ENCODE assay signal across 17 cellular contexts in the genomic region with DNA sequence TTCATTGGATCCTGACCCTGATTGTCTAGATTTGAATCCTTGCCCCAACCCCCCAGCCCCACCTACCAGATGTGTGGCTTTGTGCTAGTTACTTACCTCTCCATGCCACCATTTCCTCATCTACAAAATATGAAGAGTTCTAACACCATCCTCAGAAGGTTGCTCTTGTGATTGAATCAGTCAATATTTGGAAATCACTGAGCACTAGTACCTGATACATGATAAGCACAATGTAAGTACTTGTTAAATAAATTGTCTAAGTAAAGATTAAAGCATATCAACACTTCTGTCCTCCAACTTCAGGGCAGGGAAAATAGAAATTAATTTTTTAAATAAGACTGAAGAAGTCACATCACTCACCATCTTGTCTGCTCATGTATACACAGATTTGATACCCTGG.
A peak's percentile ranks its signal among the peaks of the same experiment; 100 is the strongest.
DNase-seq lines count a peak whose midpoint lies in the region; ATAC-seq and TF ChIP-seq lines count a peak whose summit lies in the region.
"Had no signal": no experiment of that assay in that cellular context is flagged by ENCODE, and none has a peak within 500 bp of the region (broad histone marks: within the 10 kb centered on the region; RNA-seq: fewer than 3 reads in every experiment).

No MANE protein-coding gene starts in this region.

- H4K91ac ChIP-seq in neuronal stem cell (ENCODE audit: low read depth, low read length, poor library complexity) = no peak overlapping the region

- H3K4me1 Mint-ChIP-seq in Calu3 (ENCODE audit: low read depth, unreplicated experiment) = peaks cover 23% of the 10 kb centered on the region
- H3K4me1 Mint-ChIP-seq in activated T-cell treated with anti-CD3 and anti-CD28 coated beads, Interleukin-2, amount 50 U/mL, for 72 hours (ENCODE audit: low read depth) = peaks cover 33% of the 10 kb centered on the region

- intact Hi-C loops in Calu3 (cut with micrococcal nuclease; ENCODE audit: unreplicated experiment) = no loop called here
- intact Hi-C loops in colonic mucosa (cut with DNase I) = no loop called here
- intact Hi-C loops in mucosa of descending colon (cut with DNase I, micrococcal nuclease) = no loop called here
- intact Hi-C loops in body of pancreas (cut with DNase I) = no loop called here

- no peak overlapping the region for H2BK12ac ChIP-seq in neuronal stem cell (ENCODE audit: low read length)

- CTCF ChIA-PET in Calu3 (lab: Charles Lee) = no interaction called here

- no peak overlapping the region for H2BK5ac ChIP-seq in neuronal stem cell (ENCODE audit: low read length)

- H2BK15ac ChIP-seq in neuronal stem cell (ENCODE audit: low read length) = no peak overlapping the region

- ATAC-seq in mucosa of descending colon (peak; percentile 13), body of pancreas (no peak), left lobe of liver (no peak)
- no peak for ATAC-seq in activated T-cell treated with anti-CD3 and anti-CD28 coated beads, Interleukin-2, amount 50 U/mL, for 72 hours (replicated peaks in 1 of 2)
- ATAC-seq: CD8-positive, alpha-beta T cell; GM12878 had no signal

- no peaks in the 10 kb centered on the region for H3K9me3 Mint-ChIP-seq in Calu3 (ENCODE audit: low read depth, unreplicated experiment)
- peaks cover 2 to 6% of the 10 kb centered on the region in 2 donors for H3K9me3 Mint-ChIP-seq in activated T-cell treated with anti-CD3 and anti-CD28 coated beads, Interleukin-2, amount 50 U/mL, for 72 hours
- H3K9me3 Mint-ChIP-seq: CD8-positive, alpha-beta T cell; IgD-negative memory B cell had no signal

- no peak overlapping the region for H3K14ac ChIP-seq in neuronal stem cell (ENCODE audit: low read length)

- H3K27me3 ChIP-seq in colonic mucosa = no peaks in the 10 kb centered on the region
- H3K27me3 ChIP-seq in neuronal stem cell (ENCODE audit: control insufficient read depth in 3 of 3, insufficient read depth in 3 of 3, low read depth in 1 of 3, low read length in 3 of 3) = no peaks in the 10 kb centered on the region
- H3K27me3 ChIP-seq in body of pancreas = no peaks in the 10 kb centered on the region
- H3K27me3 ChIP-seq: BLaER1 treated with 17β-estradiol and CSF1 and Interleukin-3, amounts not matched to agents 10 nM and 100 nM had no signal

- H3K27ac ChIP-seq in colonic mucosa = peak overlapping the region; percentile 53
- no peak overlapping the region for H3K27ac ChIP-seq in neuronal stem cell (replicated peaks; ENCODE audit: low read length)
- H3K27ac ChIP-seq in body of pancreas = no peak overlapping the region
- H3K27ac ChIP-seq: BLaER1 treated with 17β-estradiol and CSF1 and Interleukin-3, amounts not matched to agents 10 nM and 100 nM had no signal

- no peak overlapping the region for H3K23ac ChIP-seq in neuronal stem cell (ENCODE audit: low read depth, low read length, poor library complexity)

- no peaks in the 10 kb centered on the region for H3K9me3 ChIP-seq in colonic mucosa
- no peaks in the 10 kb centered on the region for H3K9me3 ChIP-seq in mucosa of descending colon
- H3K9me3 ChIP-seq in neuronal stem cell (replicated peaks in 1 of 2; ENCODE audit: control insufficient read depth in 2 of 2, insufficient read depth in 1 of 2, low read depth in 1 of 2, low read length in 2 of 2) = no peaks in the 10 kb centered on the region
- H3K9me3 ChIP-seq in body of pancreas = no peaks in the 10 kb centered on the region

- no peak overlapping the region for H3K4me3 Mint-ChIP-seq in Calu3 (ENCODE audit: low read depth, unreplicated experiment)
- H3K4me3 Mint-ChIP-seq in activated T-cell treated with anti-CD3 and anti-CD28 coated beads, Interleukin-2, amount 50 U/mL, for 72 hours = no peak overlapping the region
- H3K4me3 Mint-ChIP-seq: B cell; CD8-positive, alpha-beta T cell; H9; IgD-negative memory B cell had no signal

- H3K36me3 ChIP-seq in colonic mucosa = no peaks in the 10 kb centered on the region
- no peaks in the 10 kb centered on the region for H3K36me3 ChIP-seq in mucosa of descending colon (ENCODE audit: low read depth)
- no peaks in the 10 kb centered on the region for H3K36me3 ChIP-seq in neuronal stem cell (replicated peaks in 1 of 2; ENCODE audit: control insufficient read depth in 2 of 2, insufficient read depth in 2 of 2, low read length in 2 of 2)
- no peaks in the 10 kb centered on the region for H3K36me3 ChIP-seq in body of pancreas (replicated peaks in 1 of 2; ENCODE audit: insufficient read depth in 1 of 2, low read depth in 2 of 2)
- H3K36me3 ChIP-seq: BLaER1 treated with 17β-estradiol and CSF1 and Interleukin-3, amounts not matched to agents 10 nM and 100 nM had no signal

- H3K4me3 ChIP-seq in colonic mucosa (no peak overlapping the region), mucosa of descending colon (no peak overlapping the region), neuronal stem cell (ENCODE audit: low read length in 2 of 2) (no peak overlapping the region), body of pancreas (no peak overlapping the region)
- H3K4me3 ChIP-seq: BLaER1 treated with 17β-estradiol and CSF1 and Interleukin-3, amounts not matched to agents 10 nM and 100 nM; GM12878 had no signal

- H3K4me1 ChIP-seq in colonic mucosa (no peaks in the 10 kb centered on the region), mucosa of descending colon (ENCODE audit: low read depth) (peaks cover 5% of the 10 kb centered on the region), neuronal stem cell (ENCODE audit: control insufficient read depth in 2 of 2, insufficient read depth in 1 of 2, low read depth in 1 of 2, low read length in 2 of 2) (peaks cover 3 to 23% of the 10 kb centered on the region in 2 donors), body of pancreas (peaks cover 4% of the 10 kb centered on the region)

- H3K18ac ChIP-seq in neuronal stem cell (ENCODE audit: low read length) = no peak overlapping the region

- DNase-seq in Calu3 (no peak), colonic mucosa (no peak), mucosa of descending colon (no peak), neuronal stem cell (ENCODE audit: low spot score) (no peak), body of pancreas (no peak), left lobe of liver (ENCODE audit: low spot score) (no peak), NCI-H510A (lab: John Stamatoyannopoulos, UW) (no peak)
- DNase-seq in activated T-cell treated with anti-CD3 and anti-CD28 coated beads, Interleukin-2, amount 50 U/mL, for 72 hours = no peak
- DNase-seq: CD8-positive, alpha-beta T cell; DMS 273 treated with DMSO at 0.1 percent for 48 hours; DMS79 treated with DMSO at 0.1 percent for 48 hours; GF-D8; H9 had no signal

- H3K79me1 ChIP-seq in neuronal stem cell (ENCODE audit: low read depth, low read length) = no peaks in the 10 kb centered on the region

- TF ChIP-seq POLR2A in body of pancreas (IDR thresholded peaks at IDR 0.05) = no peak

- no peak overlapping the region for H3K4ac ChIP-seq in neuronal stem cell (ENCODE audit: low read length)

- H3K4me2 ChIP-seq in neuronal stem cell (ENCODE audit: insufficient read depth, low read length, poor library complexity, severe bottlenecking) = no peak overlapping the region
- H3K4me2 ChIP-seq: BLaER1 treated with 17β-estradiol and CSF1 and Interleukin-3, amounts not matched to agents 10 nM and 100 nM had no signal

- no peak overlapping the region for H4K8ac ChIP-seq in neuronal stem cell (ENCODE audit: low read depth, low read length)

- no peaks in the 10 kb centered on the region for H3K36me3 Mint-ChIP-seq in Calu3 (ENCODE audit: insufficient read depth, unreplicated experiment)
- H3K36me3 Mint-ChIP-seq in activated T-cell treated with anti-CD3 and anti-CD28 coated beads, Interleukin-2, amount 50 U/mL, for 72 hours (ENCODE audit: insufficient read depth in 2 of 2) = peaks cover 0 to 2% of the 10 kb centered on the region in 2 donors
- H3K36me3 Mint-ChIP-seq: CD8-positive, alpha-beta T cell had no signal

- H2AK5ac ChIP-seq in neuronal stem cell (ENCODE audit: low read depth, low read length) = no peak overlapping the region

- peak overlapping the region; percentile 77 for H3K27ac Mint-ChIP-seq in Calu3 (ENCODE audit: unreplicated experiment)
- H3K27ac Mint-ChIP-seq in activated T-cell treated with anti-CD3 and anti-CD28 coated beads, Interleukin-2, amount 50 U/mL, for 72 hours = no peak overlapping the region
- H3K27ac Mint-ChIP-seq: B cell; CD8-positive, alpha-beta T cell; H9; IgD-negative memory B cell had no signal

- H3K27me3 Mint-ChIP-seq in Calu3 (ENCODE audit: unreplicated experiment) = no peaks in the 10 kb centered on the region
- peaks cover 11% of the 10 kb centered on the region for H3K27me3 Mint-ChIP-seq in activated T-cell treated with anti-CD3 and anti-CD28 coated beads, Interleukin-2, amount 50 U/mL, for 72 hours (ENCODE audit: low read depth)

- H3K9ac ChIP-seq in colonic mucosa (ENCODE audit: low read depth in 2 of 2, low read length in 2 of 2) = no peak overlapping the region
- no peak overlapping the region for H3K9ac ChIP-seq in neuronal stem cell (ENCODE audit: low read depth, low read length, poor library complexity)
- H3K9ac ChIP-seq: BLaER1 treated with 17β-estradiol and CSF1 and Interleukin-3, amounts not matched to agents 10 nM and 100 nM had no signal

- peak overlapping the region; percentile 1 for H2AFZ ChIP-seq in neuronal stem cell (ENCODE audit: low read length)

- no TSS peak for BruUV-seq in Calu3 (replicated peaks; lab: Mats Ljungman, UMichigan)

- H2BK120ac ChIP-seq in neuronal stem cell (ENCODE audit: low read depth, low read length) = no peak overlapping the region

- TF ChIP-seq CTCF in Calu3 (IDR thresholded peaks at IDR 0.05; ENCODE audit: unreplicated experiment) (no peak), colonic mucosa (IDR thresholded peaks at IDR 0.05) (no peak), mucosa of descending colon (IDR thresholded peaks at IDR 0.05) (no peak), body of pancreas (IDR thresholded peaks at IDR 0.05) (no peak)
